ENCODE assay signal across 8 cellular contexts in the genomic region with DNA sequence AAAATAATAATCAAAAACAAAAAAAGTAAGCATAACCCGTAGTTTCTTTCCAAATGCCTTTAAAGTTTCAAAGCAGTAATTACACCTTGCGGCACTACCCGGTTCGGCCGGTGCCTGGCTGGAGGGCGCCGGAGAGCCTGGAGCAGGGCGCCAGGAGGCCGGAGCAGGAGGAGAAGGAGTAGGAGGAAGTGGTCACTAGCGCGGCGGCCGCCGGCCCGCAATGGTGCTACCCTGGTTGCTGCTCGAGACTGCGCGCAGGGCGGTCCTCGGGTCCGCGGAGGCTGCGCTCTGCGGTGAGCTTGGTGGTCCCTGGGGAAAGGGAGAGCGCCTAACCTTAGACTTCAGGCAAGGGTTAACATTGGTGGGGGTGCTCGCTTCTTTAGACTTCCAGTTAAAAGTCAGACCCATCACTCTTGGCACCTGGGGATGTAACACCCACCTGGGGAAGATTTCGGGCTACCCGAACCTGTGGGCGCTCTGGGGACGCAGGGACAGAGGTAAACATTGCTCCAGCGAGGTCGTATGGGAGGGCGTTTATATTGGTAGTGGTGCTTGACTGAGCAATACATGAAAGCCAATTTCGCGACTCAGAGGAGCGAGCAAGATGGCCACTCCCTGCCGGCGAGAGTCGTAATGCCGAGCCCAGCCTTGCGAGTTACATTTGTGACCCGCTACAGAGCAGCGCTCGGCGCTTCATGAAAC. TPM values are rescaled to one million over a fixed set of nuclear protein-coding genes. Genes with fewer than 3 reads are reported as not detected.
DNase-seq lines count a peak whose midpoint lies in the region; ATAC-seq and TF ChIP-seq lines count a peak whose summit lies in the region.

No MANE protein-coding gene starts in this region.

- peak overlapping the region; percentile 73 to 87 (median 82) for H3K4me2 ChIP-seq in BLaER1 treated with 17β-estradiol and CSF1 and Interleukin-3, amounts not matched to agents 10 nM and 100 nM

- H3K9me3 ChIP-seq in BLaER1 treated with 17β-estradiol and CSF1 and Interleukin-3, amounts not matched to agents 10 nM and 100 nM (replicated peaks in 1 of 11), result no peaks in the 10 kb centered on the region

- peak overlapping the region; percentile 64 to 86 (median 79) for H3K9ac ChIP-seq in BLaER1 treated with 17β-estradiol and CSF1 and Interleukin-3, amounts not matched to agents 10 nM and 100 nM

- peak; percentile 89 for ATAC-seq in HG03378 (IDR thresholded peaks at IDR 0.05; ENCODE audit: unreplicated experiment)

- H3K36me3 ChIP-seq in BLaER1 treated with 17β-estradiol and CSF1 and Interleukin-3, amounts not matched to agents 10 nM and 100 nM, result no peaks in the 10 kb centered on the region
- no peaks in the 10 kb centered on the region for H3K36me3 ChIP-seq in kidney epithelial cell (ENCODE audit: control insufficient read depth, insufficient read depth, low read length)

- peak; percentile 86 for TF ChIP-seq CTCF in kidney epithelial cell (IDR thresholded peaks at IDR 0.05; ENCODE audit: insufficient read depth, low read length, poor library complexity, severe bottlenecking)

- H4K20me1 ChIP-seq in BLaER1 treated with 17β-estradiol and CSF1 and Interleukin-3, amounts not matched to agents 10 nM and 100 nM, result peaks cover 0 to 6% (median 0%) of the 10 kb centered on the region in 11 experiments; a peak in 1 of 22 replicates

- peak; percentile 42 for DNase-seq in NCI-H446 treated with DMSO at 0.1 percent for 48 hours (lab: John Stamatoyannopoulos, UW)
- DNase-seq in activated CD4-positive, alpha-beta T cell treated with anti-CD3 and anti-CD28 coated beads for 1 hour, result peak; percentile 32
- DNase-seq in cerebellar nuclear complex (lab: John Stamatoyannopoulos, UW), result peak; percentile 8 to 47
- DNase-seq in kidney epithelial cell (ENCODE audit: low read depth), result no peak
- DNase-seq in stimulated activated CD4-positive, alpha-beta T cell treated with anti-CD3 and anti-CD28 coated beads, Interleukin-15, amount 100 ng/mL, for 48 hours (ENCODE audit: low read depth in 2 of 2), result peak; percentile 42 to 67

- peak; percentile 87 for TF ChIP-seq POLR2A in GM19193 (IDR thresholded peaks at IDR 0.05; ENCODE audit: extremely low read depth, insufficient read depth, insufficient read length)

- peak overlapping the region; percentile 52 to 87 (median 73); a peak in 20 of 22 replicates for H3K27ac ChIP-seq in BLaER1 treated with 17β-estradiol and CSF1 and Interleukin-3, amounts not matched to agents 10 nM and 100 nM

- H3K4me3 ChIP-seq in BLaER1 treated with 17β-estradiol and CSF1 and Interleukin-3, amounts not matched to agents 10 nM and 100 nM, result peak overlapping the region; percentile 63 to 82 (median 70)
- H3K4me3 ChIP-seq in kidney epithelial cell (ENCODE audit: low read depth, low read length), result peak overlapping the region; percentile 77

- H3K4me1 ChIP-seq in BLaER1 treated with 17β-estradiol and CSF1 and Interleukin-3, amounts not matched to agents 10 nM and 100 nM, result peaks cover 10 to 25% (median 15%) of the 10 kb centered on the region in 10 experiments

- no peaks in the 10 kb centered on the region for H3K27me3 ChIP-seq in BLaER1 treated with 17β-estradiol and CSF1 and Interleukin-3, amounts not matched to agents 10 nM and 100 nM
- no peaks in the 10 kb centered on the region for H3K27me3 ChIP-seq in kidney epithelial cell (ENCODE audit: control insufficient read depth, insufficient read depth, low read length)

RNA-seq across cellular contexts. Expression of gene USP45, which starts 5.8 kb away (rescaled TPM):
- total RNA-seq in kidney epithelial cell, result 8.6 and 13.8 TPM in 2 replicates

RNA-seq across cellular contexts. Expression of gene CCNC, which starts 47.5 kb away (rescaled TPM):
- total RNA-seq in kidney epithelial cell, result 69.8 and 85.9 TPM in 2 replicates
